In genomic region chr5:106454651-106455415, GRCh38 we compare ENCODE assay signal across 9 cellular contexts.
DNase-seq lines count a peak whose midpoint lies in the region; ATAC-seq and TF ChIP-seq lines count a peak whose summit lies in the region.
"Had no signal": no experiment of that assay in that cellular context is flagged by ENCODE, and none has a peak within 500 bp of the region (broad histone marks: within the 10 kb centered on the region; RNA-seq: fewer than 3 reads in every experiment).

No MANE protein-coding gene starts in this region.

- in situ Hi-C loops in G401 (cut with HindIII; ENCODE audit: low sequenced_read_pairs), result no loop called here

- no peaks in the 10 kb centered on the region for H3K36me3 ChIP-seq in Loucy (ENCODE audit: insufficient read depth, low read length)
- H3K36me3 ChIP-seq in neural cell (ENCODE audit: insufficient read depth, low read length), result no peaks in the 10 kb centered on the region

- peak overlapping the region; percentile 18 for H3K4me2 ChIP-seq in Loucy (ENCODE audit: low read depth, low read length, poor library complexity, severe bottlenecking)
- no peak overlapping the region for H3K4me2 ChIP-seq in neural cell (ENCODE audit: low read length)

- H3K27ac ChIP-seq in neural cell (ENCODE audit: low read length), result no peak overlapping the region

- no peaks in the 10 kb centered on the region for H3K9me2 ChIP-seq in Loucy (replicated peaks; ENCODE audit: low read depth, low read length)
- H3K9me2 ChIP-seq in neural cell (ENCODE audit: insufficient read depth, low read length), result no peaks in the 10 kb centered on the region

- TF ChIP-seq CTCF in Loucy (conservative IDR thresholded peaks at IDR 0.05; ENCODE audit: low read length) (peak; percentile 59), neural cell (IDR thresholded peaks at IDR 0.05; ENCODE audit: poor library complexity, severe bottlenecking) (peak; percentile 35)

- H3K9me3 ChIP-seq in Loucy (ENCODE audit: insufficient read depth, low read depth, low read length) (no peaks in the 10 kb centered on the region), neural cell (ENCODE audit: low read length) (no peaks in the 10 kb centered on the region)

- H3K4me1 ChIP-seq in Loucy (ENCODE audit: insufficient read depth, low read length, poor library complexity, severe bottlenecking), result no peaks in the 10 kb centered on the region

- H3F3A ChIP-seq in Loucy (ENCODE audit: low read depth) (no peaks in the 10 kb centered on the region), neural cell (ENCODE audit: insufficient read depth, low read length, poor library complexity, severe bottlenecking) (no peaks in the 10 kb centered on the region)

- DNase-seq in G401 (ENCODE audit: low spot score) (peak; percentile 13), cerebellar cortex (ENCODE audit: low spot score) (peak; percentile 45), left colon (no peak), SHP77 treated with DMSO at 0.1 percent for 48 hours (lab: John Stamatoyannopoulos, UW) (no peak), GOT3 (lab: John Stamatoyannopoulos, UW) (no peak)
- DNase-seq: activated T-cell treated with anti-CD3 and anti-CD28 coated beads, Interleukin-2, amount 50 U/mL, for 24 hours had no signal

- H4K20me1 ChIP-seq in Loucy (ENCODE audit: insufficient read depth, low read length, poor library complexity, severe bottlenecking), result no peaks in the 10 kb centered on the region
- no peaks in the 10 kb centered on the region for H4K20me1 ChIP-seq in neural cell (ENCODE audit: insufficient read depth)

- no peaks in the 10 kb centered on the region for H3K27me3 ChIP-seq in Loucy (ENCODE audit: insufficient read depth, low read length, poor library complexity, severe bottlenecking)
- H3K27me3 ChIP-seq in neural cell (ENCODE audit: insufficient read depth, low read depth, low read length), result no peaks in the 10 kb centered on the region

- intact Hi-C loops in left colon (cut with DNase I, micrococcal nuclease), result no loop called here

- TF ChIP-seq RAD21 in neural cell (conservative IDR thresholded peaks at IDR 0.05), result no peak

- H3K9ac ChIP-seq in Loucy (ENCODE audit: low read depth, low read length, poor library complexity, severe bottlenecking) (no peak overlapping the region), neural cell (ENCODE audit: low read length) (no peak overlapping the region)

- H2AFZ ChIP-seq in Loucy (ENCODE audit: low read length), result peak overlapping the region; percentile 61
- H2AFZ ChIP-seq in neural cell (ENCODE audit: low read depth, low read length), result no peak overlapping the region

- H3K4me3 ChIP-seq in Loucy (ENCODE audit: low read length, poor library complexity, severe bottlenecking) (no peak overlapping the region), neural cell (ENCODE audit: low read length) (no peak overlapping the region)

- H3K79me2 ChIP-seq in Loucy (ENCODE audit: insufficient read depth, low read length) (no peaks in the 10 kb centered on the region), neural cell (replicated peaks; ENCODE audit: insufficient read depth, low read length) (no peaks in the 10 kb centered on the region)

- TF ChIP-seq EP300 in neural cell (conservative IDR thresholded peaks at IDR 0.05; ENCODE audit: poor library complexity, severe bottlenecking), result no peak

- ATAC-seq in left colon, result no peak
- no peak for ATAC-seq in GM18867 (IDR thresholded peaks at IDR 0.05; ENCODE audit: unreplicated experiment)

TF ChIP-seq in neural cell, 6 proteins besides CTCF, POLR2A, EP300 and RAD21:
- no peak for TF ChIP-seq EZH2 (IDR thresholded peaks at IDR 0.05; ENCODE audit: borderline replicate concordance, insufficient read depth, low read length, poor library complexity, severe bottlenecking)
- no peak for TF ChIP-seq REST (IDR thresholded peaks at IDR 0.05; ENCODE audit: borderline replicate concordance)
- TF ChIP-seq MXI1 (conservative IDR thresholded peaks at IDR 0.05; ENCODE audit: poor library complexity, severe bottlenecking), result no peak
- TF ChIP-seq POLR2AphosphoS5 (IDR thresholded peaks at IDR 0.05), result no peak
TF ChIP-seq in neural cell: peak in this region for 0.

Comparison
In these comparisons a context has a peak if more than half of its experiments do, and no peak if none do; other contexts are left out.
1. DNase-seq: peak in G401 (single experiment) and cerebellar cortex (single experiment); none in left colon (0 of 2), SHP77 treated with DMSO at 0.1 percent for 48 hours (single experiment) and GOT3 (single experiment).